ENCODE assay signal across 23 cellular contexts in the genomic region with DNA sequence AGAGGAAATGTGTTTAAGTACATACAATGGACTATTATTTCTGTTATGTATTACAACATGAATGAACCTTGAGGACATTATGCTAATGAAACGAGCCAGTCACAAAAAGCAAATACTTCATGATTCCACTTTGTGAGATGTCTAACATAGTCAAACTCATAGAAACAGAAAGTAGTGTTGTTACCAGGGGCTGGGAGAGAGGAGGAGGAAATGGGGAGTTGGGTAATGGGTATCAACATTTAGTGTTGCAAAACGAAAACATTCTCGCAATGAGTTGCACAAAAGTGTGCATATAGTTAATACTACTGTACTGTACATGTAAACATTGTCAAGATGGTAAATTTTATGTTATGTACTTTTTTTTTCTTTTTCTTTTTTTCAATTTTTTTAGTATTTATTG.
"Had no signal": no experiment of that assay in that cellular context is flagged by ENCODE, and none has a peak within 500 bp of the region (broad histone marks: within the 10 kb centered on the region; RNA-seq: fewer than 3 reads in every experiment).

No MANE protein-coding gene starts in this region.

- FAIRE-seq: kidney, small intestine had no signal

- H3K27ac ChIP-seq: coronary artery, heart right ventricle, neural progenitor cell, tibial artery, WERI-Rb-1 had no signal

- H3K4me1 ChIP-seq: heart right ventricle, neural progenitor cell, tibial artery had no signal

- H3K9me3 ChIP-seq: tibial artery had no signal

- DNase-seq: activated CD4-positive, alpha-beta T cell treated with anti-CD3 and anti-CD28 coated beads, Interleukin-2, amount 10 ng/mL, durations not matched to agents 7 days and 5 days; activated CD4-positive, CD25-positive, alpha-beta regulatory T cell treated with anti-CD3 and anti-CD28 coated beads, Interleukin-2, amount 50 U/mL, for 72 hours; activated CD8-positive, alpha-beta memory T cell treated with anti-CD3 and anti-CD28 coated beads, Interleukin-2, amount 10 ng/mL, durations not matched to agents 7 days and 5 days; activated CD8-positive, alpha-beta T cell treated with anti-CD3 and anti-CD28 coated beads for 36 hours; activated gamma-delta T cell; activated naive CD4-positive, alpha-beta T cell treated with anti-CD3 and anti-CD28 coated beads, Interleukin-2, amount 50 U/mL, for 16 hours; activated naive CD8-positive, alpha-beta T cell treated with anti-CD3 and anti-CD28 coated beads, Interleukin-2, amount 50 U/mL, for 24 hours; activated T-cell treated with anti-CD3 and anti-CD28 coated beads for 4 hours; cerebellar nuclear complex; endodermal cell; heart right ventricle; kidney; naive thymus-derived CD8-positive, alpha-beta T cell; small intestine; stimulated activated CD4-positive, alpha-beta T cell treated with anti-CD3 and anti-CD28 coated beads, Interleukin-2, amount 100 ng/mL, for 24 hours; stimulated activated naive CD8-positive, alpha-beta T cell treated with anti-CD3 and anti-CD28 coated beads, Interleukin-15, amount 100 ng/mL, for 72 hours; tibial artery; WERI-Rb-1 had no signal

- H3K27me3 ChIP-seq: heart right ventricle, neural progenitor cell, tibial artery had no signal

- ATAC-seq: activated CD8-positive, alpha-beta memory T cell treated with anti-CD3 and anti-CD28 coated beads, Interleukin-2, amount 10 ng/mL, durations not matched to agents 7 days and 5 days; activated CD8-positive, alpha-beta T cell treated with anti-CD3 and anti-CD28 coated beads for 36 hours; activated naive CD8-positive, alpha-beta T cell treated with anti-CD3 and anti-CD28 coated beads, Interleukin-2, amount 50 U/mL, for 24 hours; heart right ventricle; left lobe of liver; naive thymus-derived CD8-positive, alpha-beta T cell; sciatic nerve; stimulated activated effector memory CD8-positive, alpha-beta T cell treated with anti-CD3 and anti-CD28 coated beads, Interleukin-12 subunit alpha, Interleukin-12 subunit beta, amount 100 ng/mL, for 72 hours; stimulated activated naive CD8-positive, alpha-beta T cell treated with anti-CD3 and anti-CD28 coated beads, Interleukin-15, amount 100 ng/mL, for 72 hours had no signal

- H3K4me3 ChIP-seq: coronary artery, heart right ventricle, neural progenitor cell, tibial artery had no signal

- H3K36me3 ChIP-seq: heart right ventricle, neural progenitor cell, tibial artery, WERI-Rb-1 had no signal
